8 cellular contexts compared by ENCODE assay signal in the genomic region with DNA sequence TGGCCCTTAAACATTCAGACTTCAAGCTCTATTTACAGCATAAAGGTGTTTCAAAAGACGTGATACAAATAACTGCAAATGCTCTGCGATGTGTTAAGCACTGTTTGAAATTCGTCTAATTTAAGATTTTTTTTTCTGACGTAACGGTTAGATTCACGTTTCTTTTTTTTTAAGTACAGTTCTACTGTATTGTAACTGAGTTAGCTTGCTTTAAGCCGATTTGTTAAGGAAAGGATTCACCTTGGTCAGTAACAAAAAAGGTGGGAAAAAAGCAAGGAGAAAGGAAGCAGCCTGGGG. TPM values are rescaled to one million over a fixed set of nuclear protein-coding genes. Genes with fewer than 3 reads are reported as not detected.
A peak's percentile ranks its signal among the peaks of the same experiment; 100 is the strongest.
DNase-seq lines count a peak whose midpoint lies in the region; ATAC-seq and TF ChIP-seq lines count a peak whose summit lies in the region.

No MANE protein-coding gene starts in this region.

- H4K20me1 ChIP-seq in BLaER1 (peaks cover 35% of the 10 kb centered on the region), KMS-11 (ENCODE audit: insufficient read depth) (no peaks in the 10 kb centered on the region)

- peaks cover 83% of the 10 kb centered on the region for H3K27me3 Mint-ChIP-seq in neural crest cell (ENCODE audit: low read depth)

- H3K9me3 ChIP-seq in BLaER1 (no peaks in the 10 kb centered on the region), ectodermal cell (ENCODE audit: control insufficient read depth, low read length) (no peaks in the 10 kb centered on the region)

- H2AFZ ChIP-seq in KMS-11 (ENCODE audit: low read depth), result peak overlapping the region; percentile 99

- H3K4me2 ChIP-seq in BLaER1 (peak overlapping the region; percentile 100), KMS-11 (peak overlapping the region; percentile 24; the same call in 1 of the 2 replicates)

- H3K4me1 Mint-ChIP-seq in neural crest cell, result peaks cover 19% of the 10 kb centered on the region

- no peaks in the 10 kb centered on the region for H3K36me3 ChIP-seq in BLaER1
- H3K36me3 ChIP-seq in KMS-11 (ENCODE audit: insufficient read depth), result no peaks in the 10 kb centered on the region
- no peaks in the 10 kb centered on the region for H3K36me3 ChIP-seq in ectodermal cell (ENCODE audit: control insufficient read depth, insufficient read depth, low read length)

- no peaks in the 10 kb centered on the region for H3K79me2 ChIP-seq in KMS-11 (ENCODE audit: insufficient read depth, low read depth)

- no peak for ATAC-seq in HG03469 (IDR thresholded peaks at IDR 0.05; ENCODE audit: unreplicated experiment)

- no peak for DNase-seq in neural crest cell (ENCODE audit: low read depth, low spot score)
- no peak for DNase-seq in GM10266 (ENCODE audit: extremely low spot score)
- no peak for DNase-seq in NCI-H524 treated with DMSO at 0.1 percent for 48 hours (lab: John Stamatoyannopoulos, UW)
- DNase-seq in SW 1271 (lab: John Stamatoyannopoulos, UW), result no peak

- H3K4me3 Mint-ChIP-seq in neural crest cell, result peak overlapping the region; percentile 86

- no peaks in the 10 kb centered on the region for H3K9me3 Mint-ChIP-seq in neural crest cell

- 83 to 88% methylated on average over 7 of the region's 7 CpGs for WGBS in ectodermal cell, 2 experiments

- H3K27ac ChIP-seq in BLaER1 (no peak overlapping the region), KMS-11 (no peak overlapping the region), ectodermal cell (ENCODE audit: insufficient read depth, low read depth, low read length, poor library complexity, severe bottlenecking) (no peak overlapping the region)

- peak overlapping the region; percentile 95 for H3K27ac Mint-ChIP-seq in neural crest cell (ENCODE audit: unreplicated experiment)

- H3K36me3 Mint-ChIP-seq in neural crest cell (ENCODE audit: low read depth), result no peaks in the 10 kb centered on the region

- H3K9ac ChIP-seq in BLaER1 (no peak overlapping the region; the same call in 1 of the 2 replicates), KMS-11 (0 out of 2 replicates have a peak overlapping the region, but pooled peaks have one; percentile 4)

- peaks cover 12% of the 10 kb centered on the region for H3K4me1 ChIP-seq in BLaER1
- peaks cover 7% of the 10 kb centered on the region for H3K4me1 ChIP-seq in KMS-11 (ENCODE audit: low read depth, poor library complexity, severe bottlenecking)
- H3K4me1 ChIP-seq in ectodermal cell (ENCODE audit: control insufficient read depth, insufficient read depth, low read length), result peaks cover 8% of the 10 kb centered on the region

- H3K27me3 ChIP-seq in BLaER1 (peaks cover 57% of the 10 kb centered on the region), KMS-11 (ENCODE audit: insufficient read depth, low read depth) (no peaks in the 10 kb centered on the region), ectodermal cell (ENCODE audit: control insufficient read depth, insufficient read depth, low read length, poor library complexity, severe bottlenecking) (peaks cover 76% of the 10 kb centered on the region)

- peak overlapping the region; percentile 73 for H3K4me3 ChIP-seq in BLaER1
- H3K4me3 ChIP-seq in KMS-11 (IDR thresholded peaks at IDR 0.05; ENCODE audit: insufficient read depth, low read depth, low read length), result no peak overlapping the region
- peak overlapping the region; percentile 52 for H3K4me3 ChIP-seq in ectodermal cell (ENCODE audit: insufficient read depth, low read depth, low read length)

- TF ChIP-seq CTCF in KMS-11 (conservative IDR thresholded peaks at IDR 0.05; ENCODE audit: low read depth, low read length) (no peak), neural crest cell (conservative IDR thresholded peaks at IDR 0.05) (no peak), GM10266 (IDR thresholded peaks at IDR 0.05; ENCODE audit: control insufficient read depth, insufficient read depth, low read depth, missing control alignments) (no peak)

RNA-seq across cellular contexts. Expression of a gene that starts 0.7 kb away (rescaled TPM):
- polyA plus RNA-seq in ectodermal cell (2013, experiment 1 of 4), result 3.1 TPM
- polyA plus RNA-seq in ectodermal cell (2013, experiment 2 of 4), result 3.2 TPM
- polyA plus RNA-seq in ectodermal cell (2013, experiment 3 of 4), result 2.3 TPM
- 3.8 TPM for polyA plus RNA-seq in ectodermal cell (2013, experiment 4 of 4)
- total RNA-seq in neural crest cell, result 9.5 and 13.0 TPM in 2 replicates

RNA-seq across cellular contexts. Expression of a gene that starts 49.0 kb away (rescaled TPM):
- not detected for polyA plus RNA-seq in ectodermal cell (2013, experiment 1 of 4)
- not detected for polyA plus RNA-seq in ectodermal cell (2013, experiment 2 of 4)
- polyA plus RNA-seq in ectodermal cell (2013, experiment 3 of 4), result not detected
- not detected for polyA plus RNA-seq in ectodermal cell (2013, experiment 4 of 4)
- not detected in 2 replicates for total RNA-seq in neural crest cell
